8 cellular contexts compared by ENCODE assay signal in genomic region chr2:223941579-223942277, GRCh38. TPM values are rescaled to one million over a fixed set of nuclear protein-coding genes. Genes with fewer than 3 reads are reported as not detected.
DNase-seq lines count a peak whose midpoint lies in the region; ATAC-seq and TF ChIP-seq lines count a peak whose summit lies in the region.

No MANE protein-coding gene starts in this region.

- DNase-seq in AG09319 (ENCODE audit: extremely low read depth, low read depth) (peak; percentile 42), GM20000 (ENCODE audit: low spot score) (peak; percentile 61), neural crest cell (ENCODE audit: low read depth, low spot score) (no peak), GM19240 (ENCODE audit: insufficient read length, low spot score) (no peak), UCSD-AML1 (lab: John Stamatoyannopoulos, UW; ENCODE audit: unreplicated experiment) (no peak)
- DNase-seq in activated naive CD8-positive, alpha-beta T cell treated with anti-CD3 and anti-CD28 coated beads for 36 hours, result peak; percentile 73

- H3K27ac Mint-ChIP-seq in activated naive CD8-positive, alpha-beta T cell treated with anti-CD3 and anti-CD28 coated beads for 36 hours, result peak overlapping the region; percentile 92
- H3K27ac Mint-ChIP-seq in neural crest cell (ENCODE audit: unreplicated experiment), result no peak overlapping the region

- TF ChIP-seq CTCF in AG09319 (IDR thresholded peaks at IDR 0.05; ENCODE audit: low read depth, low read length) (no peak), GM20000 (IDR thresholded peaks at IDR 0.05; ENCODE audit: extremely low read depth, missing control alignments) (no peak), neural crest cell (conservative IDR thresholded peaks at IDR 0.05) (no peak)

- ATAC-seq in HG03521 (IDR thresholded peaks at IDR 0.05; ENCODE audit: unreplicated experiment) (peak; percentile 36), GM19324 (IDR thresholded peaks at IDR 0.05; ENCODE audit: low FRiP score, unreplicated experiment) (no peak)

- peaks cover 32% of the 10 kb centered on the region for H3K36me3 Mint-ChIP-seq in activated naive CD8-positive, alpha-beta T cell treated with anti-CD3 and anti-CD28 coated beads for 36 hours
- H3K36me3 Mint-ChIP-seq in neural crest cell (ENCODE audit: low read depth), result peaks cover 2% of the 10 kb centered on the region

- H3K27me3 Mint-ChIP-seq in activated naive CD8-positive, alpha-beta T cell treated with anti-CD3 and anti-CD28 coated beads for 36 hours, result no peaks in the 10 kb centered on the region
- no peaks in the 10 kb centered on the region for H3K27me3 Mint-ChIP-seq in neural crest cell (ENCODE audit: low read depth)

- H3K4me1 Mint-ChIP-seq in activated naive CD8-positive, alpha-beta T cell treated with anti-CD3 and anti-CD28 coated beads for 36 hours, result peaks cover 51% of the 10 kb centered on the region
- H3K4me1 Mint-ChIP-seq in neural crest cell, result peaks cover 33% of the 10 kb centered on the region

- H3K9me3 Mint-ChIP-seq in activated naive CD8-positive, alpha-beta T cell treated with anti-CD3 and anti-CD28 coated beads for 36 hours, result peaks cover 13% of the 10 kb centered on the region
- no peaks in the 10 kb centered on the region for H3K9me3 Mint-ChIP-seq in neural crest cell

- peak overlapping the region; percentile 9 for H3K4me3 Mint-ChIP-seq in activated naive CD8-positive, alpha-beta T cell treated with anti-CD3 and anti-CD28 coated beads for 36 hours
- peak overlapping the region; percentile 81 for H3K4me3 Mint-ChIP-seq in neural crest cell

RNA-seq across cellular contexts. Expression of gene WDFY1, which starts 3.4 kb away (rescaled TPM):
- total RNA-seq in activated naive CD8-positive, alpha-beta T cell treated with anti-CD3 and anti-CD28 coated beads for 36 hours, result 10 to 100 TPM; 24.4 to 26.7 TPM
- 41.1 and 43.3 TPM in 2 replicates for total RNA-seq in neural crest cell

RNA-seq across cellular contexts. Expression of gene MRPL44, which starts 15.5 kb away (rescaled TPM):
- 10 to 100 TPM; 51.0 to 53.0 TPM for total RNA-seq in activated naive CD8-positive, alpha-beta T cell treated with anti-CD3 and anti-CD28 coated beads for 36 hours
- 33.4 and 36.6 TPM in 2 replicates for total RNA-seq in neural crest cell

Comparison
In these comparisons a context has a peak if more than half of its experiments do, and no peak if none do; other contexts are left out.
1. DNase-seq: peak in AG09319 (single experiment), GM20000 (single experiment) and activated naive CD8-positive, alpha-beta T cell treated with anti-CD3 and anti-CD28 coated beads for 36 hours (single experiment); none in neural crest cell (single experiment), GM19240 (single experiment) and UCSD-AML1 (single experiment).